19 cellular contexts compared by ENCODE assay signal in the genomic region with DNA sequence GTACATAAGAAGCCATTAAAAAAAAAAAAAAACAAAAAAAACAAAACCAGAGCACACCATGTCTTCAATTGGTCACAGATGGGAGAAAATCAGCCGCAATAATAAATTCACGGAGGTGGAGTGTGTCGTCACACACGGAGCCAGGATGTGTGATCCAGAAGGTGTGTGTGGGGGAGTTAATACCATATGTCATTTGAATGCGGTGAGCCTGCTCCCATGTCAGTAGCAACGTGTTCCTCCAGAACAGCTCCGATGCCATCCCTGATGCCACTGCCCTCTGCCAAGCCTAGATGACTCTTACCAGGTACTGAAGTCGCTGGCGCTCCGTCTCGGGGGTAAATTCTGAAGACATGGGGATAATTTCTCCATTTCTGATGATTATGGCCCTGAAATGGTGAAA.
DNase-seq lines count a peak whose midpoint lies in the region; ATAC-seq lines count a peak whose summit lies in the region.
"Had no signal": no experiment of that assay in that cellular context is flagged by ENCODE, and none has a peak within 500 bp of the region (broad histone marks: within the 10 kb centered on the region; RNA-seq: fewer than 3 reads in every experiment).

No MANE protein-coding gene starts in this region.

- ATAC-seq in T-helper 17 cell: no peak
- ATAC-seq in HG03045 (IDR thresholded peaks at IDR 0.05; ENCODE audit: unreplicated experiment): no peak
- ATAC-seq: CD8-positive, alpha-beta T cell; K562 had no signal

- no peaks in the 10 kb centered on the region for H3K9me3 ChIP-seq in T-helper 17 cell (ENCODE audit: control insufficient read depth, low read length, poor library complexity, severe bottlenecking)
- H3K9me3 ChIP-seq: MG63 had no signal

- H2BK5ac ChIP-seq in mesendoderm (ENCODE audit: low read length): no peak overlapping the region

- no peak overlapping the region for H4K5ac ChIP-seq in mesendoderm (ENCODE audit: low read length)

- no peak overlapping the region for H2BK15ac ChIP-seq in mesendoderm (replicated peaks; ENCODE audit: low read depth)

- H3K4me1 Mint-ChIP-seq in T-helper 17 cell: peaks cover 9% of the 10 kb centered on the region

- H3K4me2 ChIP-seq in mesendoderm (ENCODE audit: low read length): no peak overlapping the region

- peaks cover 16% of the 10 kb centered on the region for H3K27me3 Mint-ChIP-seq in T-helper 17 cell

- H3K36me3 ChIP-seq in mesendoderm (ENCODE audit: control insufficient read depth, insufficient read depth, low read length): no peaks in the 10 kb centered on the region
- H3K36me3 ChIP-seq: MG63 had no signal

- no peak overlapping the region for H3K27ac Mint-ChIP-seq in T-helper 17 cell
- H3K27ac Mint-ChIP-seq: CD8-positive, alpha-beta T cell had no signal

- no CpG with 5 or more reads among the region's 11 CpGs for WGBS in mesendoderm (ENCODE audit: extremely low coverage, insufficient coverage, low lambda C conversion rate)

- no peak overlapping the region for H2BK120ac ChIP-seq in mesendoderm (ENCODE audit: low read depth, low read length)

- H4K8ac ChIP-seq in mesendoderm (ENCODE audit: low read depth, low read length): no peak overlapping the region

- in situ Hi-C loops in G401 (cut with HindIII; ENCODE audit: low sequenced_read_pairs): no loop called here

- no peak overlapping the region for H3K4ac ChIP-seq in mesendoderm (ENCODE audit: low read depth, low read length)

- H3K27me3 ChIP-seq in mesendoderm (ENCODE audit: insufficient read depth, low read length, poor library complexity): no peaks in the 10 kb centered on the region
- H3K27me3 ChIP-seq: MG63 had no signal

- H3K79me1 ChIP-seq in mesendoderm (ENCODE audit: low read length): peaks cover 2% of the 10 kb centered on the region

- H3K4me3 Mint-ChIP-seq in T-helper 17 cell: no peak overlapping the region
- H3K4me3 Mint-ChIP-seq: CD8-positive, alpha-beta T cell had no signal

- DNase-seq in G401 (ENCODE audit: low spot score) (peak; percentile 94), NCI-H524 (lab: John Stamatoyannopoulos, UW) (peak; percentile 47 to 77), cerebellar nuclear complex (lab: John Stamatoyannopoulos, UW) (peak; percentile 44 to 62), mesendoderm (no peak), T-helper 17 cell (no peak), activated T-cell treated with anti-CD3 and anti-CD28 coated beads for 4 hours (no peak), mesenteric fat pad (ENCODE audit: low spot score) (no peak)
- DNase-seq: Calu3; CD8-positive, alpha-beta T cell; NCI-H1048; NCI-H1417 treated with DMSO at 0.1 percent for 48 hours; NCI-H187; NCI-H2227 treated with DMSO at 0.1 percent for 48 hours; NCI-H510A; NCI-H774; SHP77 had no signal

- H3K27ac ChIP-seq in mesendoderm (ENCODE audit: low read depth, low read length): no peak overlapping the region

- H3K4me3 ChIP-seq in mesendoderm (ENCODE audit: low read length): no peak overlapping the region
- H3K4me3 ChIP-seq: K562, MG63 had no signal

- H3K4me1 ChIP-seq in mesendoderm (ENCODE audit: control insufficient read depth, low read depth, low read length): peaks cover 23% of the 10 kb centered on the region

- H2AK5ac ChIP-seq in mesendoderm (ENCODE audit: low read length): peak overlapping the region; percentile 18

- no peak overlapping the region for H3K23ac ChIP-seq in mesendoderm (ENCODE audit: low read length)

- H3K56ac ChIP-seq in mesendoderm (ENCODE audit: low read length): no peak overlapping the region

- H3K79me2 ChIP-seq in mesendoderm (ENCODE audit: control insufficient read depth, insufficient read depth, low read length): no peaks in the 10 kb centered on the region

- H3K18ac ChIP-seq in mesendoderm (ENCODE audit: low read length): no peak overlapping the region

- no peak overlapping the region for H3K9ac ChIP-seq in mesendoderm (ENCODE audit: low read length)

- no peaks in the 10 kb centered on the region for H3K36me3 Mint-ChIP-seq in T-helper 17 cell (ENCODE audit: low read depth)
- H3K36me3 Mint-ChIP-seq: CD8-positive, alpha-beta T cell had no signal

Comparison
In these comparisons a context has a peak if more than half of its experiments do, and no peak if none do; other contexts are left out.
1. DNase-seq: peak in G401 (single experiment), NCI-H524 (2 of 2) and cerebellar nuclear complex (2 of 2); none in mesendoderm (single experiment), T-helper 17 cell (0 of 3), activated T-cell treated with anti-CD3 and anti-CD28 coated beads for 4 hours (single experiment) and mesenteric fat pad (single experiment).